21 cellular contexts compared by ENCODE assay signal in genomic region chr17:64036198-64036922, GRCh38. TPM values are rescaled to one million over a fixed set of nuclear protein-coding genes. Genes with fewer than 3 reads are reported as not detected.
DNase-seq lines count a peak whose midpoint lies in the region; ATAC-seq, FAIRE-seq and TF ChIP-seq lines count a peak whose summit lies in the region.
"Had no signal": no experiment of that assay in that cellular context is flagged by ENCODE, and none has a peak within 500 bp of the region (broad histone marks: within the 10 kb centered on the region; RNA-seq: fewer than 3 reads in every experiment).

No MANE protein-coding gene starts in this region.

- no peaks in the 10 kb centered on the region for H3K27me3 ChIP-seq in CD4-positive, alpha-beta memory T cell (ENCODE audit: insufficient read depth, low read length)
- no peaks in the 10 kb centered on the region for H3K27me3 ChIP-seq in GM23338 (ENCODE audit: insufficient read depth)
- H3K27me3 ChIP-seq: BLaER1, gastroesophageal sphincter, right lobe of liver had no signal

- H3K9me3 ChIP-seq in CD4-positive, alpha-beta memory T cell (ENCODE audit: control insufficient read depth in 1 of 2, low read length in 2 of 2): no peaks in the 10 kb centered on the region
- H3K9me3 ChIP-seq: BLaER1, gastroesophageal sphincter, right lobe of liver had no signal

- no peak overlapping the region for H3K4me3 Mint-ChIP-seq in CD4-positive, alpha-beta memory T cell
- H3K4me3 Mint-ChIP-seq in GM23338 (no peak overlapping the region), WTC11 (no peak overlapping the region)
- H3K4me3 Mint-ChIP-seq: activated T-cell treated with anti-CD3 and anti-CD28 coated beads, Interleukin-2, amount 50 U/mL, for 4 hours had no signal

- H3K27me3 Mint-ChIP-seq in CD4-positive, alpha-beta memory T cell: no peaks in the 10 kb centered on the region
- H3K27me3 Mint-ChIP-seq in GM23338 (ENCODE audit: insufficient read depth, low read depth, poor library complexity) (peaks cover 6% of the 10 kb centered on the region), WTC11 (ENCODE audit: low read depth) (no peaks in the 10 kb centered on the region)

- no peak overlapping the region for H3K4me2 ChIP-seq in GM23338
- H3K4me2 ChIP-seq: BLaER1 had no signal

- TF ChIP-seq CTCF in GM23338 (conservative IDR thresholded peaks at IDR 0.05; ENCODE audit: low read depth in 2 of 2) (peak; percentile 52 to 71), WTC11 (IDR thresholded peaks at IDR 0.05) (no peak)

- H3F3A ChIP-seq in GM23338 (replicated peaks; ENCODE audit: low read depth): no peaks in the 10 kb centered on the region

- H3K27ac ChIP-seq in CD4-positive, alpha-beta memory T cell (ENCODE audit: low read depth, low read length): no peak overlapping the region
- H3K27ac ChIP-seq in GM23338 (ENCODE audit: low read depth): no peak overlapping the region
- H3K27ac ChIP-seq: BLaER1, gastroesophageal sphincter, right lobe of liver had no signal

- CTCF ChIA-PET in CD4-positive, alpha-beta memory T cell (lab: Charles Lee; ENCODE audit: partially characterized antibody): interaction anchor here (1.5 to 12.7 kb wide), 2 partner anchors 14 to 94 kb away, joined by 3 to 798 read pairs; partner anchors contain the start of gene ERN1
- CTCF ChIA-PET in WTC11 (lab: Charles Lee): interaction anchor here (0.5 to 2.1 kb wide), 24 partner anchors 8 to 243 kb away, joined by 3 to 30 read pairs (median 4); partner anchors contain the start of genes ERN1, ICAM2 and PRR29

- peaks cover 0 to 1% (median 0%) of the 10 kb centered on the region in 8 donors for H3K9me3 Mint-ChIP-seq in CD4-positive, alpha-beta memory T cell
- H3K9me3 Mint-ChIP-seq in GM23338 (no peaks in the 10 kb centered on the region; the same call in 2 of the 3 replicates), WTC11 (no peaks in the 10 kb centered on the region)
- H3K9me3 Mint-ChIP-seq: activated T-cell treated with anti-CD3 and anti-CD28 coated beads, Interleukin-2, amount 50 U/mL, for 4 hours had no signal

- POLR2A ChIA-PET in CD4-positive, alpha-beta memory T cell (lab: Charles Lee; ENCODE audit: partially characterized antibody): interaction anchor here (0.8 to 1.4 kb wide), 3 partner anchors 97 to 109 kb away, joined by 3 to 8 read pairs (median 4); no protein-coding TSS in a partner anchor
- POLR2A ChIA-PET in WTC11 (lab: Charles Lee): no interaction called here

- H3K9me2 ChIP-seq in GM23338 (ENCODE audit: insufficient read depth): no peaks in the 10 kb centered on the region

- peak; percentile 98 for ATAC-seq in GM23338
- ATAC-seq in WTC11: peak; percentile 99
- no peak for ATAC-seq in HG03108 (IDR thresholded peaks at IDR 0.05; ENCODE audit: unreplicated experiment)
- ATAC-seq: activated T-cell treated with anti-CD3 and anti-CD28 coated beads, Interleukin-2, amount 50 U/mL, for 4 hours; gastroesophageal sphincter; left colon had no signal

- H2AFZ ChIP-seq in GM23338: no peak overlapping the region

- H4K20me1 ChIP-seq in GM23338 (replicated peaks; ENCODE audit: insufficient read depth): no peaks in the 10 kb centered on the region; the same call in 1 of the 2 replicates
- H4K20me1 ChIP-seq: BLaER1 had no signal

- no peak for FAIRE-seq in RCC 7860 (lab: Jason Lieb, UNC)
- FAIRE-seq: G401.6 had no signal

- H3K36me3 ChIP-seq in CD4-positive, alpha-beta memory T cell (ENCODE audit: insufficient read depth, low read length): peaks cover 3% of the 10 kb centered on the region
- H3K36me3 ChIP-seq in GM23338 (ENCODE audit: insufficient read depth): no peaks in the 10 kb centered on the region

- no peaks in the 10 kb centered on the region for H3K4me1 ChIP-seq in CD4-positive, alpha-beta memory T cell (ENCODE audit: insufficient read depth, low read length)
- H3K4me1 ChIP-seq in GM23338 (ENCODE audit: insufficient read depth): no peaks in the 10 kb centered on the region
- H3K4me1 ChIP-seq: BLaER1, gastroesophageal sphincter had no signal

- H3K27ac Mint-ChIP-seq in CD4-positive, alpha-beta memory T cell: peak overlapping the region in 4 of 7 donors; percentile 10 to 67 (median 41)
- H3K27ac Mint-ChIP-seq in GM23338 (no peak overlapping the region; the same call in 1 of the 2 replicates), WTC11 (no peak overlapping the region)

- intact Hi-C loops in CD4-positive, alpha-beta memory T cell (cut with micrococcal nuclease): no loop called here

- H3K4me1 Mint-ChIP-seq in CD4-positive, alpha-beta memory T cell: peaks cover 0 to 10% (median 3%) of the 10 kb centered on the region in 4 donors
- H3K4me1 Mint-ChIP-seq in GM23338 (peaks cover 4% of the 10 kb centered on the region; the same call in 2 of the 3 replicates), WTC11 (0 out of 2 replicates have a peak, but pooled peaks cover 3% of the 10 kb centered on the region)

- H3K79me2 ChIP-seq in GM23338 (replicated peaks; ENCODE audit: insufficient read depth): no peaks in the 10 kb centered on the region

- DNase-seq in CD4-positive, alpha-beta memory T cell: no peak
- DNase-seq in GM23338 (ENCODE audit: low spot score): peak; percentile 80
- peak; percentile 60 for DNase-seq in WTC11 (ENCODE audit: low spot score)
- peak; percentile 77 for DNase-seq in iPS-NIHi7 (ENCODE audit: extremely low spot score)
- DNase-seq in occipital lobe (lab: John Stamatoyannopoulos, UW): no peak
- no peak for DNase-seq in RCC 7860 (ENCODE audit: low spot score)
- no peak for DNase-seq in activated CD4-positive, alpha-beta T cell treated with anti-CD3 and anti-CD28 coated beads for 1 hour
- DNase-seq: activated CD4-positive, CD25-positive, alpha-beta regulatory T cell; activated T-cell treated with anti-CD3 and anti-CD28 coated beads, Interleukin-2, amount 50 U/mL, for 4 hours; effector CD8-positive, alpha-beta T cell; left colon; NCI-H1694; NCI-H526 treated with DMSO at 0.1 percent for 48 hours; Right ventricle myocardium superior; stimulated activated CD4-positive, alpha-beta T cell treated with anti-CD3 and anti-CD28 coated beads, Interleukin-4, amount 100 ng/mL, for 4 hours; stimulated activated naive CD4-positive, alpha-beta T cell had no signal

- peaks cover 20 to 29% of the 10 kb centered on the region in 2 donors for H3K36me3 Mint-ChIP-seq in CD4-positive, alpha-beta memory T cell
- H3K36me3 Mint-ChIP-seq in GM23338 (ENCODE audit: low read depth): no peaks in the 10 kb centered on the region
- H3K36me3 Mint-ChIP-seq in WTC11: no peaks in the 10 kb centered on the region

- H3K4me3 ChIP-seq in CD4-positive, alpha-beta memory T cell (ENCODE audit: low read length in 2 of 2): no peak overlapping the region
- no peak overlapping the region for H3K4me3 ChIP-seq in GM23338
- H3K4me3 ChIP-seq: BLaER1, gastroesophageal sphincter, right lobe of liver had no signal

TF ChIP-seq in GM23338, 12 proteins besides CTCF, POLR2A, EP300 and RAD21 (continues in another document):
- no peak for TF ChIP-seq EZH2phosphoT487 (IDR thresholded peaks at IDR 0.05; ENCODE audit: unreplicated experiment)

TF ChIP-seq in WTC11, 78 proteins besides CTCF, POLR2A, EP300 and RAD21:
- no peak for TF ChIP-seq ZNF121 (CRISPR knock-in tag; IDR thresholded peaks at IDR 0.05)
- 0 out of 2 replicates have a peak, but pooled peaks have one; percentile 30 for TF ChIP-seq HMGXB4 (CRISPR knock-in tag; IDR thresholded peaks at IDR 0.05)

RNA-seq across cellular contexts. Expression of gene ICAM2, which starts 15.9 kb away (rescaled TPM):
- 100 to 1,000 TPM; 150 to 158 TPM for total RNA-seq in CD4-positive, alpha-beta memory T cell
- 100 to 1,000 TPM; 411 to 591 TPM for polyA plus RNA-seq in CD4-positive, alpha-beta memory T cell
- 0.31 and 0.58 TPM in 2 replicates for total RNA-seq in GM23338 (2014; rRNA removed; shearing (Covaris generic))
- polyA plus RNA-seq in GM23338 (2016; fragmentation: Nextera tagmentation; extraction: Ambion mirVana): 0.57 and 0.86 TPM in 2 replicates
- total RNA-seq in WTC11 (2021): 0.33 to 0.57 TPM (median 0.44 TPM) in 3 replicates
- total RNA-seq in occipital lobe: 8.4 TPM

RNA-seq across cellular contexts. Expression of gene PRR29, which starts 38.2 kb away (rescaled TPM):
- 1 to 10 TPM in 1 of 2 experiments, under 1 TPM in 1; 0.19 to 1.0 TPM for total RNA-seq in CD4-positive, alpha-beta memory T cell
- polyA plus RNA-seq in CD4-positive, alpha-beta memory T cell: 1 to 10 TPM; 5.6 to 6.0 TPM
- 0.74 and 1.3 TPM in 2 replicates for total RNA-seq in GM23338 (2014; rRNA removed; shearing (Covaris generic))
- 0.24 and 0.66 TPM in 2 replicates for polyA plus RNA-seq in GM23338 (2016; fragmentation: Nextera tagmentation; extraction: Ambion mirVana)
- total RNA-seq in WTC11 (2021) (0.64 to 1.1 TPM (median 0.85 TPM) in 3 replicates), occipital lobe (0.78 TPM)

Comparison
In these comparisons a context has a peak if more than half of its experiments do, and no peak if none do; other contexts are left out.
1. DNase-seq: peak in GM23338 (single experiment), WTC11 (single experiment) and iPS-NIHi7 (single experiment); none in CD4-positive, alpha-beta memory T cell (0 of 5), occipital lobe (single experiment), RCC 7860 (single experiment) and activated CD4-positive, alpha-beta T cell treated with anti-CD3 and anti-CD28 coated beads for 1 hour (single experiment).
2. H3K27ac Mint-ChIP-seq: peak in CD4-positive, alpha-beta memory T cell (4 of 7); none in GM23338 (single experiment) and WTC11 (single experiment).
3. RNA of gene ICAM2, which starts 15.9 kb away (total RNA-seq): 150 to 158 TPM in CD4-positive, alpha-beta memory T cell; 8.4 TPM in occipital lobe (single experiment), 0.33 to 0.57 TPM in WTC11 and 0.31 to 0.58 TPM in GM23338; every median in the first group is over 10 times any median in the second.